ENCODE assay signal across 9 cellular contexts in the genomic region with DNA sequence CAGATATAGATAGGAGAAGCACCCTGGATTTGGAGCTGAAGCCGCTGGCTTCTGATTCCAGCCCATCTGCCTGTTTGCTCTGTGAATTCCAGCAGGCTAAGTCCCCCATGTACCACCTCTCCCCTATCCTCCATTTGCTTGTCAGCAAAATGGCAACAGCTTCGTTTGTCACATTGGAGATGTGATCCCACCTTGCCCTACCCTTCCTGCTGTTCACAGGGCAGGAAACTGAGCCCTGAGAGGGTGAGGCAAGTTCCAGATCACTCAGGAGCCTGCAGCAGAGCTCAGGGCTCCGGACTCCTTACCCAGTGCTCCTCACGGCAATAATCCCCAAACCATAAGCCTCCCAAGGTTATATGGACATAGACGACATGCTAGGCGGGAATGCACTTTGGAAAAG. TPM values are rescaled to one million over a fixed set of nuclear protein-coding genes. Genes with fewer than 3 reads are reported as not detected.
A peak's percentile ranks its signal among the peaks of the same experiment; 100 is the strongest.
DNase-seq lines count a peak whose midpoint lies in the region; ATAC-seq and TF ChIP-seq lines count a peak whose summit lies in the region.
"Had no signal": no experiment of that assay in that cellular context is flagged by ENCODE, and none has a peak within 500 bp of the region (broad histone marks: within the 10 kb centered on the region; RNA-seq: fewer than 3 reads in every experiment).

No MANE protein-coding gene starts in this region.

- H3K14ac ChIP-seq in trophoblast cell (ENCODE audit: low read length) = peak overlapping the region; percentile 19

- peak overlapping the region; percentile 99 for H3K27ac ChIP-seq in PC-3 (ENCODE audit: low read length)
- peak overlapping the region; percentile 40 for H3K27ac ChIP-seq in trophoblast cell (ENCODE audit: low read depth, low read length)
- H3K27ac ChIP-seq in adrenal gland = peak overlapping the region in 2 of 5 donors; percentile 49 to 53

- peak overlapping the region; percentile 0 for H2BK12ac ChIP-seq in trophoblast cell (ENCODE audit: low read length)

- H3K9ac ChIP-seq in PC-3 (ENCODE audit: low read length) (peak overlapping the region; percentile 61), trophoblast cell (ENCODE audit: low read length) (no peak overlapping the region)

- WGBS in trophoblast cell (ENCODE audit: extremely low coverage, insufficient coverage, insufficient read length) = no CpG with 5 or more reads among the region's 6 CpGs
- 82 to 95% (median 87%) methylated on average over 5 to 6 of the region's 6 CpGs for WGBS in adrenal gland, 4 donors

- no peaks in the 10 kb centered on the region for H4K20me1 ChIP-seq in PC-3 (ENCODE audit: low read length)

- peaks cover 0 to 6% (median 0%) of the 10 kb centered on the region in 7 donors for H3K9me3 Mint-ChIP-seq in CD14-positive monocyte
- H3K9me3 Mint-ChIP-seq in effector memory CD8-positive, alpha-beta T cell = no peaks in the 10 kb centered on the region

- peak overlapping the region; percentile 11 for H4K8ac ChIP-seq in trophoblast cell (ENCODE audit: low read depth, low read length)

- peaks cover 0 to 9% (median 5%) of the 10 kb centered on the region in 3 donors for H3K27me3 Mint-ChIP-seq in CD14-positive monocyte (ENCODE audit: low read depth in 3 of 3)
- H3K27me3 Mint-ChIP-seq in effector memory CD8-positive, alpha-beta T cell = no peaks in the 10 kb centered on the region

- peak overlapping the region; percentile 12 for H4K91ac ChIP-seq in trophoblast cell (ENCODE audit: low read depth, low read length)

- peaks cover 41% of the 10 kb centered on the region for H3K36me3 ChIP-seq in PC-3 (ENCODE audit: low read depth, low read length)
- H3K36me3 ChIP-seq in trophoblast cell (ENCODE audit: control insufficient read depth in 1 of 2, insufficient read depth in 2 of 2, low read length in 2 of 2) = peaks cover 77% of the 10 kb centered on the region in 2 experiments
- no peaks in the 10 kb centered on the region for H3K36me3 ChIP-seq in adrenal gland (replicated peaks in 1 of 2)

- POLR2A ChIA-PET in PC-3 (lab: Charles Lee; ENCODE audit: unreplicated experiment) = no interaction called here

- peaks cover 78% of the 10 kb centered on the region for H3K79me2 ChIP-seq in PC-3 (ENCODE audit: low read length)
- H3K79me2 ChIP-seq in trophoblast cell (ENCODE audit: control insufficient read depth, insufficient read depth, low read length, poor library complexity) = peaks cover 52% of the 10 kb centered on the region

- peak overlapping the region in 5 of 7 donors; percentile 68 to 90 (median 81) for H3K27ac Mint-ChIP-seq in CD14-positive monocyte
- H3K27ac Mint-ChIP-seq in effector memory CD8-positive, alpha-beta T cell = peak overlapping the region; percentile 91 to 95

- no peak for DNase-seq in CD14-positive monocyte (ENCODE audit: low spot score)
- no peak for DNase-seq in PC-3
- no peak for DNase-seq in effector memory CD8-positive, alpha-beta T cell
- DNase-seq in trophoblast cell = no peak
- DNase-seq in adrenal gland = no peak
- DNase-seq in putamen (ENCODE audit: low spot score) = no peak
- no peak for DNase-seq in NCI-H2107 treated with DMSO at 0.1 percent for 48 hours (lab: John Stamatoyannopoulos, UW; ENCODE audit: unreplicated experiment)
- DNase-seq: occipital lobe had no signal

- BruUV-seq in PC-3 (replicated peaks; lab: Mats Ljungman, UMichigan) = TSS peak; percentile 38

- peaks cover 12% of the 10 kb centered on the region for H3F3A ChIP-seq in PC-3 (ENCODE audit: low read length, unreplicated experiment)

- peak overlapping the region; percentile 12; the same call in 1 of the 2 replicates for H3K4me3 ChIP-seq in PC-3 (ENCODE audit: low read length)
- no peak overlapping the region for H3K4me3 ChIP-seq in trophoblast cell (ENCODE audit: low read depth, low read length)
- H3K4me3 ChIP-seq in adrenal gland = no peak overlapping the region

- peak overlapping the region; percentile 12 for H2BK120ac ChIP-seq in trophoblast cell (ENCODE audit: insufficient read depth, low read length, poor library complexity)

- H3K4me3 Mint-ChIP-seq in CD14-positive monocyte = peak overlapping the region in 1 of 2 donors; percentile 55
- H3K4me3 Mint-ChIP-seq in effector memory CD8-positive, alpha-beta T cell = peak overlapping the region; percentile 69 to 84

- peaks cover 4 to 15% of the 10 kb centered on the region in 2 donors for H3K36me3 Mint-ChIP-seq in CD14-positive monocyte
- H3K36me3 Mint-ChIP-seq in effector memory CD8-positive, alpha-beta T cell (ENCODE audit: insufficient read depth) = peaks cover 72% of the 10 kb centered on the region

- no peaks in the 10 kb centered on the region for H3K9me2 ChIP-seq in PC-3 (replicated peaks; ENCODE audit: low read length)

- H3K4me1 ChIP-seq in PC-3 (ENCODE audit: insufficient read depth, low read length) (peaks cover 86% of the 10 kb centered on the region), trophoblast cell (ENCODE audit: control insufficient read depth in 1 of 2, insufficient read depth in 2 of 2, low read length in 2 of 2) (peaks cover 77 to 79% of the 10 kb centered on the region in 2 experiments), adrenal gland (replicated peaks in 1 of 2) (peaks cover 0 to 35% of the 10 kb centered on the region in 2 donors)

- H3K79me1 ChIP-seq in trophoblast cell (ENCODE audit: low read length) = peaks cover 51% of the 10 kb centered on the region

- no peak overlapping the region for H4K12ac ChIP-seq in trophoblast cell (ENCODE audit: low read depth, low read length)

- no peak for TF ChIP-seq CTCF in CD14-positive monocyte (IDR thresholded peaks at IDR 0.05)
- TF ChIP-seq CTCF in PC-3 (conservative IDR thresholded peaks at IDR 0.05; ENCODE audit: low read depth, low read length) = no peak
- no peak for TF ChIP-seq CTCF in adrenal gland (IDR thresholded peaks at IDR 0.05)

- no peak overlapping the region for H2AK5ac ChIP-seq in trophoblast cell (ENCODE audit: low read length)

- peak overlapping the region; percentile 37 for H3K4ac ChIP-seq in trophoblast cell (ENCODE audit: low read depth, low read length)

- TF ChIP-seq POLR2A in adrenal gland (IDR thresholded peaks at IDR 0.05) = no peak

- H2BK5ac ChIP-seq in trophoblast cell (ENCODE audit: low read depth, low read length, poor library complexity) = peak overlapping the region; percentile 1

- H2AFZ ChIP-seq in PC-3 (ENCODE audit: low read length) (no peak overlapping the region), trophoblast cell (ENCODE audit: insufficient read depth, low read length, poor library complexity) (no peak overlapping the region)

- peak overlapping the region; percentile 63 for H3K4me2 ChIP-seq in PC-3 (ENCODE audit: low read length)
- H3K4me2 ChIP-seq in trophoblast cell (ENCODE audit: low read length) = no peak overlapping the region

- peaks cover 66% of the 10 kb centered on the region for H3K4me1 Mint-ChIP-seq in CD14-positive monocyte
- peaks cover 80 to 83% of the 10 kb centered on the region in 2 donors for H3K4me1 Mint-ChIP-seq in effector memory CD8-positive, alpha-beta T cell (ENCODE audit: low read depth in 2 of 2)

- H3K18ac ChIP-seq in trophoblast cell (ENCODE audit: low read length) = peak overlapping the region; percentile 53

- H3K9me3 ChIP-seq in PC-3 (ENCODE audit: low read length) (no peaks in the 10 kb centered on the region), trophoblast cell (ENCODE audit: insufficient read depth, low read depth, low read length) (no peaks in the 10 kb centered on the region), adrenal gland (replicated peaks in 1 of 3) (no peaks in the 10 kb centered on the region)

- H3K27me3 ChIP-seq in PC-3 (ENCODE audit: low read length) = no peaks in the 10 kb centered on the region
- no peaks in the 10 kb centered on the region for H3K27me3 ChIP-seq in trophoblast cell (ENCODE audit: insufficient read depth, low read length)
- no peaks in the 10 kb centered on the region for H3K27me3 ChIP-seq in adrenal gland

- intact Hi-C loops in CD14-positive monocyte (cut with micrococcal nuclease) (loop anchor here (2.0 to 5.0 kb wide), 2 partner anchors 15 to 34 kb away; partner anchors contain the start of gene SLC2A1 (in 1 of the 2)), PC-3 (cut with micrococcal nuclease) (no loop called here), adrenal gland (cut with DNase I) (no loop called here)

- no peak overlapping the region for H3K23ac ChIP-seq in trophoblast cell (ENCODE audit: low read length)

- no peak for ATAC-seq in PC-3
- no peak for ATAC-seq in effector memory CD8-positive, alpha-beta T cell (replicated peaks)
- no peak for ATAC-seq in HG02588 (IDR thresholded peaks at IDR 0.05; ENCODE audit: unreplicated experiment)

- CTCF ChIA-PET in PC-3 (lab: Charles Lee) = interaction anchor here (0.6 kb wide), 1 partner anchor 20 kb away, joined by 4 read pairs; no protein-coding TSS in a partner anchor

RNA-seq across cellular contexts. Expression of gene SLC2A1, which starts 14.9 kb away (rescaled TPM):
- polyA plus RNA-seq in CD14-positive monocyte = under 1 TPM; 0.56 to 0.71 TPM
- total RNA-seq in PC-3 (2014; rRNA removed) = 245 and 264 TPM in 2 replicates
- polyA plus RNA-seq in trophoblast cell (2013) = 1,633 and 1,681 TPM in 2 replicates
- total RNA-seq in adrenal gland = 100 to 1,000 TPM in 1 of 8 donors, 10 to 100 TPM in 7; 15.4 to 123 (median 27.1) TPM
- polyA plus RNA-seq in adrenal gland = 10 to 100 TPM in 1 of 3 donors, 1 to 10 TPM in 2; 4.6 to 12.3 (median 9.3) TPM

Comparison
In these comparisons a context has a peak if more than half of its experiments do, and no peak if none do; other contexts are left out.
1. intact Hi-C loops: an anchor here in CD14-positive monocyte (2.0 to 5.0 kb wide); none called in PC-3 and adrenal gland.